9 cellular contexts compared by ENCODE assay signal in genomic region chr14:30521899-30522736, GRCh38. TPM values are rescaled to one million over a fixed set of nuclear protein-coding genes. Genes with fewer than 3 reads are reported as not detected.
DNase-seq lines count a peak whose midpoint lies in the region; ATAC-seq, FAIRE-seq and TF ChIP-seq lines count a peak whose summit lies in the region.
"Had no signal": no experiment of that assay in that cellular context is flagged by ENCODE, and none has a peak within 500 bp of the region (broad histone marks: within the 10 kb centered on the region; RNA-seq: fewer than 3 reads in every experiment).

No MANE protein-coding gene starts in this region.

- H3K36me3 ChIP-seq in ascending aorta (no peaks in the 10 kb centered on the region), kidney (ENCODE audit: control insufficient read depth in 1 of 2, insufficient read depth in 2 of 2, low read length in 2 of 2) (no peaks in the 10 kb centered on the region)
- H3K36me3 ChIP-seq: HAP-1 had no signal

- intact Hi-C loops in ascending aorta (cut with DNase I) (no loop called here), kidney (cut with DNase I) (no loop called here)

- H3K9ac ChIP-seq in kidney (ENCODE audit: low read length in 2 of 2): no peak overlapping the region

- H3K27me3 ChIP-seq in ascending aorta: no peaks in the 10 kb centered on the region

- no peaks in the 10 kb centered on the region for H3K27me3 Mint-ChIP-seq in stimulated activated memory B cell treated with anti-CD40 and anti-IgM and Interleukin-4, amounts not matched to agents 10 μg/mL and 1 μg/mL and 100 μg/mL, for 72 hours

- H3K36me3 Mint-ChIP-seq in stimulated activated memory B cell treated with anti-CD40 and anti-IgM and Interleukin-4, amounts not matched to agents 10 μg/mL and 1 μg/mL and 100 μg/mL, for 72 hours: no peaks in the 10 kb centered on the region

- peak; percentile 84 for ATAC-seq in HG02798 (IDR thresholded peaks at IDR 0.05; ENCODE audit: poor library complexity, unreplicated experiment)
- ATAC-seq in stimulated activated memory B cell treated with anti-CD40 and anti-IgM and Interleukin-4, amounts not matched to agents 10 μg/mL and 1 μg/mL and 100 μg/mL, for 72 hours: no peak

- H3K9me3 ChIP-seq in ascending aorta: no peaks in the 10 kb centered on the region
- no peaks in the 10 kb centered on the region for H3K9me3 ChIP-seq in kidney (ENCODE audit: control insufficient read depth in 1 of 2, low read length in 2 of 2)
- H3K9me3 ChIP-seq: HAP-1 had no signal

- peak; percentile 98 for FAIRE-seq in A204.1 (lab: Jason Lieb, UNC)
- peak; percentile 92 for FAIRE-seq in kidney (lab: Jason Lieb, UNC)

- no peak overlapping the region for H3K27ac Mint-ChIP-seq in stimulated activated memory B cell treated with anti-CD40 and anti-IgM and Interleukin-4, amounts not matched to agents 10 μg/mL and 1 μg/mL and 100 μg/mL, for 72 hours

- H3K4me1 ChIP-seq in ascending aorta (no peaks in the 10 kb centered on the region), kidney (ENCODE audit: control insufficient read depth in 1 of 2, insufficient read depth in 1 of 2, low read depth in 1 of 2, low read length in 2 of 2) (no peaks in the 10 kb centered on the region)
- H3K4me1 ChIP-seq: HAP-1 had no signal

- DNase-seq in GM04504 (ENCODE audit: low read depth) (peak; percentile 6), NCI-H2171 (lab: John Stamatoyannopoulos, UW) (peak; percentile 24), ascending aorta (ENCODE audit: low spot score in 2 of 2) (no peak), kidney (no peak), KG1 (lab: John Stamatoyannopoulos, UW) (no peak)

- H3K4me1 Mint-ChIP-seq in stimulated activated memory B cell treated with anti-CD40 and anti-IgM and Interleukin-4, amounts not matched to agents 10 μg/mL and 1 μg/mL and 100 μg/mL, for 72 hours: peaks cover 7% of the 10 kb centered on the region

- H3K4me3 ChIP-seq in ascending aorta: no peak overlapping the region
- no peak overlapping the region for H3K4me3 ChIP-seq in kidney (ENCODE audit: low read length in 2 of 2)
- H3K4me3 ChIP-seq: HAP-1 had no signal

- H3K9me3 Mint-ChIP-seq in stimulated activated memory B cell treated with anti-CD40 and anti-IgM and Interleukin-4, amounts not matched to agents 10 μg/mL and 1 μg/mL and 100 μg/mL, for 72 hours: no peaks in the 10 kb centered on the region

- H3K27ac ChIP-seq in ascending aorta: no peak overlapping the region
- H3K27ac ChIP-seq in kidney (ENCODE audit: low read depth in 2 of 2, low read length in 2 of 2): no peak overlapping the region

- TF ChIP-seq CTCF in ascending aorta (IDR thresholded peaks at IDR 0.05) (peak in 2 of 3 experiments; percentile 72 to 73), kidney (IDR thresholded peaks at IDR 0.05; ENCODE audit: borderline replicate concordance, extremely low read depth, insufficient read depth) (peak; percentile 53)

- H3K4me3 Mint-ChIP-seq in stimulated activated memory B cell treated with anti-CD40 and anti-IgM and Interleukin-4, amounts not matched to agents 10 μg/mL and 1 μg/mL and 100 μg/mL, for 72 hours: no peak overlapping the region

RNA-seq across cellular contexts. Expression of gene G2E3, which starts 36.8 kb away (rescaled TPM):
- total RNA-seq in ascending aorta (20.5 TPM), kidney (20.5 TPM)
- polyA plus RNA-seq in kidney (ENCODE audit: insufficient read depth, low read depth, low replicate concordance): 4.4 TPM

Comparison
In these comparisons a context has a peak if more than half of its experiments do, and no peak if none do; other contexts are left out.
1. DNase-seq: peak in GM04504 (single experiment) and NCI-H2171 (single experiment); none in ascending aorta (0 of 2), kidney (single experiment) and KG1 (single experiment).